Comparison of ENCODE assay signal across 14 cellular contexts in genomic region chr13:110070046-110070445, GRCh38.
"Had no signal": no experiment of that assay in that cellular context is flagged by ENCODE, and none has a peak within 500 bp of the region (broad histone marks: within the 10 kb centered on the region; RNA-seq: fewer than 3 reads in every experiment).

No MANE protein-coding gene starts in this region.

- H3K27me3 ChIP-seq: adrenal gland, esophagus muscularis mucosa, pancreas, thyroid gland, vagina had no signal

- DNase-seq: activated B cell treated with CpG ODN at 0.5 μM for 24 hours; activated CD4-positive, alpha-beta T cell treated with anti-CD3 and anti-CD28 coated beads, Interleukin-2, amount 10 ng/mL, durations not matched to agents 7 days and 5 days; activated naive CD4-positive, alpha-beta T cell treated with anti-CD3 and anti-CD28 coated beads, Interleukin-2, amount 50 U/mL, for 16 hours; activated T-cell treated with anti-CD3 and anti-CD28 coated beads for 4 hours; adrenal gland; dorsolateral prefrontal cortex; pancreas; small intestine; thyroid gland had no signal

- H3K4me3 Mint-ChIP-seq: activated B cell treated with CpG ODN at 0.5 μM for 24 hours; activated CD4-positive, alpha-beta T cell treated with anti-CD3 and anti-CD28 coated beads, Interleukin-2, amount 10 ng/mL, durations not matched to agents 7 days and 5 days; nephron; T-helper 1 cell treated with Interleukin-12 subunit alpha and Interleukin-12 subunit beta and Interleukin-4 antibody, amounts not matched to agents 30 μg/mL and 1 μg/mL, for 36 hours had no signal

- H3K4me3 ChIP-seq: adrenal gland, dorsolateral prefrontal cortex, esophagus muscularis mucosa, pancreas, thyroid gland, vagina had no signal

- FAIRE-seq: pancreas, small intestine had no signal

- H3K36me3 ChIP-seq: adrenal gland, esophagus muscularis mucosa, pancreas, thyroid gland, vagina had no signal

- H3K27ac ChIP-seq: adrenal gland, dorsolateral prefrontal cortex, esophagus muscularis mucosa, thyroid gland, vagina had no signal

- H3K27ac Mint-ChIP-seq: activated B cell treated with CpG ODN at 0.5 μM for 24 hours; activated CD4-positive, alpha-beta T cell treated with anti-CD3 and anti-CD28 coated beads, Interleukin-2, amount 10 ng/mL, durations not matched to agents 7 days and 5 days; activated T-helper 2 cell treated with anti-CD3 and anti-CD28 coated beads, Interferon-gamma antibody, Interleukin-2, Interleukin-4, amounts not matched to agents 10 μg/mL and 5 μg/mL and 100 μg/mL, durations not matched to agents 14 hours and 24 hours and 36 hours; nephron; T-helper 1 cell treated with Interleukin-12 subunit alpha and Interleukin-12 subunit beta and Interleukin-4 antibody, amounts not matched to agents 30 μg/mL and 1 μg/mL, for 36 hours had no signal

- H3K9me3 ChIP-seq: adrenal gland, esophagus muscularis mucosa, pancreas, thyroid gland, vagina had no signal

- H3K4me1 ChIP-seq: adrenal gland, esophagus muscularis mucosa, pancreas, thyroid gland, vagina had no signal

- H3K9me3 Mint-ChIP-seq: activated B cell treated with CpG ODN at 0.5 μM for 24 hours; activated CD4-positive, alpha-beta T cell treated with anti-CD3 and anti-CD28 coated beads, Interleukin-2, amount 10 ng/mL, durations not matched to agents 7 days and 5 days; activated T-helper 2 cell treated with anti-CD3 and anti-CD28 coated beads, Interferon-gamma antibody, Interleukin-2, Interleukin-4, amounts not matched to agents 10 μg/mL and 5 μg/mL and 100 μg/mL, durations not matched to agents 14 hours and 24 hours and 36 hours; nephron; T-helper 1 cell treated with Interleukin-12 subunit alpha and Interleukin-12 subunit beta and Interleukin-4 antibody, amounts not matched to agents 30 μg/mL and 1 μg/mL, for 36 hours had no signal

- H3K4me1 Mint-ChIP-seq: activated B cell treated with CpG ODN at 0.5 μM for 24 hours; activated CD4-positive, alpha-beta T cell treated with anti-CD3 and anti-CD28 coated beads, Interleukin-2, amount 10 ng/mL, durations not matched to agents 7 days and 5 days; nephron had no signal

- H3K27me3 Mint-ChIP-seq: activated B cell treated with CpG ODN at 0.5 μM for 24 hours; activated CD4-positive, alpha-beta T cell treated with anti-CD3 and anti-CD28 coated beads, Interleukin-2, amount 10 ng/mL, durations not matched to agents 7 days and 5 days had no signal
